8 cellular contexts compared by ENCODE assay signal in the genomic region with DNA sequence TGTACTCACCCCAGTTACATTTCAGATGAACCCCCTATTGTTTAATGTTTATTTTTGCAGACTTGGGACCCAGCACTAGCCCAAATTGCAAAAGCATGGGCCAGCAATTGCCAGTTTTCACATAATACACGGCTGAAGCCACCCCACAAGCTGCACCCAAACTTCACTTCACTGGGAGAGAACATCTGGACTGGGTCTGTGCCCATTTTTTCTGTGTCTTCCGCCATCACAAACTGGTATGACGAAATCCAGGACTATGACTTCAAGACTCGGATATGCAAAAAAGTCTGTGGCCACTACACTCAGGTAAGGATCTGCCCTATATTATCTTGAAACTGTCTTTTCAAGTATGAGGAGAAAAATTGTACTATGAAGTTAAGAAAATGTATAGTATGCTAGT. TPM values are rescaled to one million over a fixed set of nuclear protein-coding genes. Genes with fewer than 3 reads are reported as not detected.
DNase-seq lines count a peak whose midpoint lies in the region; ATAC-seq and TF ChIP-seq lines count a peak whose summit lies in the region.

No MANE protein-coding gene starts in this region.

- H3K9me3 ChIP-seq in left ventricle myocardium inferior (replicated peaks) (no peaks in the 10 kb centered on the region), left lung (no peaks in the 10 kb centered on the region), vagina (no peaks in the 10 kb centered on the region)

- H3K9me3 Mint-ChIP-seq in activated T-helper 17 cell treated with anti-CD3 and anti-CD28 coated beads, Interleukin-2, amount 50 U/mL, for 72 hours, result no peaks in the 10 kb centered on the region

- H3K27me3 ChIP-seq in left ventricle myocardium inferior (ENCODE audit: low read depth) (no peaks in the 10 kb centered on the region), left lung (no peaks in the 10 kb centered on the region), vagina (no peaks in the 10 kb centered on the region)

- H3K4me1 ChIP-seq in left ventricle myocardium inferior (peaks cover 3% of the 10 kb centered on the region), left lung (peaks cover 0 to 67% of the 10 kb centered on the region in 2 donors), vagina (peaks cover 32% of the 10 kb centered on the region)

- intact Hi-C loops in left ventricle myocardium inferior (cut with micrococcal nuclease), result no loop called here
- intact Hi-C loops in cardiac septum (cut with DNase I), result loop anchor here (10.0 kb wide), 1 partner anchor 87 kb away; the partner anchor contains the start of gene GLIPR1L2
- intact Hi-C loops in left lung (cut with DNase I), result no loop called here
- intact Hi-C loops in vagina (cut with DNase I), result no loop called here

- DNase-seq in left ventricle myocardium inferior, result no peak
- DNase-seq in cardiac septum (ENCODE audit: low spot score), result no peak
- no peak for DNase-seq in left lung
- DNase-seq in vagina (ENCODE audit: extremely low spot score in 2 of 2), result no peak
- no peak for DNase-seq in DMS 273 treated with DMSO at 0.1 percent for 48 hours (lab: John Stamatoyannopoulos, UW)
- no peak for DNase-seq in hepatic stellate cell (ENCODE audit: low spot score)

- H3K27ac ChIP-seq in left ventricle myocardium inferior (replicated peaks) (peak overlapping the region; percentile 68), left lung (peak overlapping the region; percentile 83 to 93), vagina (peak overlapping the region; percentile 77)

- H3K4me1 Mint-ChIP-seq in activated T-helper 17 cell treated with anti-CD3 and anti-CD28 coated beads, Interleukin-2, amount 50 U/mL, for 72 hours, result peaks cover 49% of the 10 kb centered on the region

- H3K27me3 Mint-ChIP-seq in activated T-helper 17 cell treated with anti-CD3 and anti-CD28 coated beads, Interleukin-2, amount 50 U/mL, for 72 hours, result no peaks in the 10 kb centered on the region

- TF ChIP-seq POLR2A in vagina (IDR thresholded peaks at IDR 0.05), result no peak

- peak overlapping the region; percentile 99 for H3K27ac Mint-ChIP-seq in activated T-helper 17 cell treated with anti-CD3 and anti-CD28 coated beads, Interleukin-2, amount 50 U/mL, for 72 hours

- no peaks in the 10 kb centered on the region for H3K36me3 ChIP-seq in left ventricle myocardium inferior
- H3K36me3 ChIP-seq in left lung, result no peaks in the 10 kb centered on the region
- no peaks in the 10 kb centered on the region for H3K36me3 ChIP-seq in vagina

- no peak for ATAC-seq in activated T-helper 17 cell treated with anti-CD3 and anti-CD28 coated beads, Interleukin-2, amount 50 U/mL, for 72 hours (replicated peaks)
- no peak for ATAC-seq in left lung
- no peak for ATAC-seq in HG03175 (IDR thresholded peaks at IDR 0.05; ENCODE audit: unreplicated experiment)

- peaks cover 69% of the 10 kb centered on the region for H3K36me3 Mint-ChIP-seq in activated T-helper 17 cell treated with anti-CD3 and anti-CD28 coated beads, Interleukin-2, amount 50 U/mL, for 72 hours (ENCODE audit: low read depth)

- peak overlapping the region; percentile 60 for H3K4me3 ChIP-seq in left ventricle myocardium inferior
- H3K4me3 ChIP-seq in left lung, result peak overlapping the region; percentile 13 to 34
- peak overlapping the region; percentile 46 to 47 for H3K4me3 ChIP-seq in vagina

- TF ChIP-seq CTCF in left ventricle myocardium inferior (IDR thresholded peaks at IDR 0.05; ENCODE audit: borderline replicate concordance), result no peak
- TF ChIP-seq CTCF in left lung (IDR thresholded peaks at IDR 0.05), result no peak
- TF ChIP-seq CTCF in vagina (IDR thresholded peaks at IDR 0.05), result no peak

- H3K4me3 Mint-ChIP-seq in activated T-helper 17 cell treated with anti-CD3 and anti-CD28 coated beads, Interleukin-2, amount 50 U/mL, for 72 hours, result peak overlapping the region; percentile 97

RNA-seq across cellular contexts. Expression of gene GLIPR1, which starts 1.2 kb away (rescaled TPM):
- total RNA-seq in left ventricle myocardium inferior, result 7.0 TPM
- 7.8 TPM for total RNA-seq in cardiac septum
- 10 to 100 TPM; 45.9 to 50.2 TPM for total RNA-seq in activated T-helper 17 cell treated with anti-CD3 and anti-CD28 coated beads, Interleukin-2, amount 50 U/mL, for 72 hours
- 10 to 100 TPM; 35.3 to 68.2 TPM for total RNA-seq in left lung
- total RNA-seq in vagina, result 6.6 TPM

RNA-seq across cellular contexts. Expression of gene KRR1, which starts 29.6 kb away (rescaled TPM):
- 32.7 TPM for total RNA-seq in left ventricle myocardium inferior
- 38.1 TPM for total RNA-seq in cardiac septum
- 100 to 1,000 TPM; 113 to 151 TPM for total RNA-seq in activated T-helper 17 cell treated with anti-CD3 and anti-CD28 coated beads, Interleukin-2, amount 50 U/mL, for 72 hours
- 10 to 100 TPM; 37.5 to 42.0 TPM for total RNA-seq in left lung
- 21.4 TPM for total RNA-seq in vagina
